Comparison of ENCODE assay signal across 12 cellular contexts in genomic region chr1:200873671-200874397, GRCh38. TPM values are rescaled to one million over a fixed set of nuclear protein-coding genes. Genes with fewer than 3 reads are reported as not detected.
DNase-seq lines count a peak whose midpoint lies in the region; ATAC-seq, FAIRE-seq and TF ChIP-seq lines count a peak whose summit lies in the region.
"Had no signal": no experiment of that assay in that cellular context is flagged by ENCODE, and none has a peak within 500 bp of the region (broad histone marks: within the 10 kb centered on the region; RNA-seq: fewer than 3 reads in every experiment).

No MANE protein-coding gene starts in this region.

- H3K9me3 ChIP-seq in CD8-positive, alpha-beta T cell (ENCODE audit: low read length): no peaks in the 10 kb centered on the region

- H3K4me1 ChIP-seq in CD8-positive, alpha-beta T cell (ENCODE audit: insufficient read depth, low read length): peaks cover 30% of the 10 kb centered on the region

- H3K4me1 Mint-ChIP-seq in CD8-positive, alpha-beta T cell (ENCODE audit: low read depth): peaks cover 58% of the 10 kb centered on the region
- peaks cover 46 to 63% (median 52%) of the 10 kb centered on the region in 3 donors for H3K4me1 Mint-ChIP-seq in IgD-negative memory B cell

- peak overlapping the region; percentile 21 for H3K4me3 ChIP-seq in CD8-positive, alpha-beta T cell (ENCODE audit: low read depth, low read length)
- H3K4me3 ChIP-seq: neural progenitor cell had no signal

- no peak overlapping the region for H3K27ac ChIP-seq in CD8-positive, alpha-beta T cell (ENCODE audit: low read depth, low read length)
- H3K27ac ChIP-seq: KMS-11, neural progenitor cell had no signal

- DNase-seq in CD8-positive, alpha-beta T cell: peak in 1 of 7 experiments; percentile 24
- DNase-seq in retina (peak; percentile 84), NCI-H187 (lab: John Stamatoyannopoulos, UW) (no peak), GM12892 (ENCODE audit: insufficient read length) (no peak), GF-D8 (lab: John Stamatoyannopoulos, UW) (no peak)
- DNase-seq: GDM1 had no signal

- ATAC-seq in CD8-positive, alpha-beta T cell: peak; percentile 39
- peak; percentile 6 for ATAC-seq in esophagus mucosa
- no peak for ATAC-seq in HG03469 (IDR thresholded peaks at IDR 0.05; ENCODE audit: unreplicated experiment)
- ATAC-seq: SK-N-SH treated with all-trans-retinoic acid at 6 μM for 48 hours had no signal

- no peak; the same call in 1 of the 2 replicates for TF ChIP-seq POLR2A in GM12892 (IDR thresholded peaks at IDR 0.05; ENCODE audit: low read depth, low read length)

- H3K36me3 Mint-ChIP-seq in CD8-positive, alpha-beta T cell: no peaks in the 10 kb centered on the region
- H3K36me3 Mint-ChIP-seq in IgD-negative memory B cell: no peaks in the 10 kb centered on the region

- H3K9me3 Mint-ChIP-seq in CD8-positive, alpha-beta T cell: no peaks in the 10 kb centered on the region
- no peaks in the 10 kb centered on the region for H3K9me3 Mint-ChIP-seq in IgD-negative memory B cell

- CTCF ChIA-PET in CD8-positive, alpha-beta T cell (lab: Charles Lee): interaction anchor here (0.9 kb wide), 1 partner anchor 16 kb away, joined by 3 read pairs; no protein-coding TSS in a partner anchor

- peak overlapping the region; percentile 33 for H3K27ac Mint-ChIP-seq in CD8-positive, alpha-beta T cell
- H3K27ac Mint-ChIP-seq in IgD-negative memory B cell: peak overlapping the region; percentile 77 to 96 (median 90)

- H3K27me3 Mint-ChIP-seq in CD8-positive, alpha-beta T cell (ENCODE audit: low read depth): peaks cover 25% of the 10 kb centered on the region
- peaks cover 8% of the 10 kb centered on the region for H3K27me3 Mint-ChIP-seq in IgD-negative memory B cell

- FAIRE-seq in GM12892 (lab: Jason Lieb, UNC): no peak

- no peaks in the 10 kb centered on the region for H3K27me3 ChIP-seq in CD8-positive, alpha-beta T cell (ENCODE audit: insufficient read depth, low read length)
- H3K27me3 ChIP-seq: neural progenitor cell had no signal

- no peak for TF ChIP-seq CTCF in CD8-positive, alpha-beta T cell (IDR thresholded peaks at IDR 0.05)

- POLR2A ChIA-PET in CD8-positive, alpha-beta T cell (lab: Charles Lee): interaction anchor here (1.9 kb wide), 1 partner anchor 14 kb away, joined by 6 read pairs; no protein-coding TSS in a partner anchor

- intact Hi-C loops in CD8-positive, alpha-beta T cell (cut with DNase I, micrococcal nuclease): loop anchor here in 1 of 2 experiments (5.0 kb wide), 1 partner anchor 33 kb away; no protein-coding TSS in a partner anchor

- H3K4me3 Mint-ChIP-seq in CD8-positive, alpha-beta T cell: peak overlapping the region; percentile 72
- H3K4me3 Mint-ChIP-seq in IgD-negative memory B cell: peak overlapping the region; percentile 79 to 93 (median 88)
- H3K4me3 Mint-ChIP-seq: neural progenitor cell had no signal

- H3K36me3 ChIP-seq in CD8-positive, alpha-beta T cell (ENCODE audit: insufficient read depth, low read length): no peaks in the 10 kb centered on the region
- H3K36me3 ChIP-seq: neural progenitor cell had no signal

RNA-seq across cellular contexts. Expression of gene GPR25, which starts 1.1 kb away (rescaled TPM):
- total RNA-seq in CD8-positive, alpha-beta T cell: 1 to 10 TPM in 1 of 2 experiments, under 1 TPM in 1; 0.83 to 1.7 TPM
- polyA plus RNA-seq in IgD-negative memory B cell: 41.1 TPM
- 0.32 TPM for total RNA-seq in esophagus mucosa
- polyA plus RNA-seq in GM12892 (2012; ENCODE audit: missing spikeins): not detected

RNA-seq across cellular contexts. Expression of gene INAVA, which starts 20.9 kb away (rescaled TPM):
- not detected for total RNA-seq in CD8-positive, alpha-beta T cell
- not detected for polyA plus RNA-seq in IgD-negative memory B cell
- 54.8 TPM for total RNA-seq in esophagus mucosa
- polyA plus RNA-seq in GM12892 (2012; ENCODE audit: missing spikeins): 2.2 TPM

Comparison
In these comparisons a context has a peak if more than half of its experiments do, and no peak if none do; other contexts are left out.
1. RNA of gene INAVA, which starts 20.9 kb away (total RNA-seq): 54.8 TPM in esophagus mucosa (single experiment); not detected in CD8-positive, alpha-beta T cell; every median in the first group is over 10 times any median in the second.